Comparison of ENCODE assay signal across 15 cellular contexts in genomic region chr3:12268050-12268449, GRCh38.
"Had no signal": no experiment of that assay in that cellular context is flagged by ENCODE, and none has a peak within 500 bp of the region (broad histone marks: within the 10 kb centered on the region; RNA-seq: fewer than 3 reads in every experiment).

No MANE protein-coding gene starts in this region.

- H3K4me3 ChIP-seq: breast epithelium, esophagus squamous epithelium had no signal

- H3K36me3 ChIP-seq: breast epithelium, esophagus squamous epithelium, WERI-Rb-1 had no signal

- ATAC-seq: activated CD8-positive, alpha-beta T cell treated with anti-CD3 and anti-CD28 coated beads for 36 hours; activated T-cell treated with anti-CD3 and anti-CD28 coated beads, Interleukin-2, amount 50 U/mL, for 72 hours; stimulated activated naive CD8-positive, alpha-beta T cell treated with anti-CD3 and anti-CD28 coated beads, Interleukin-15, Interleukin-2, amounts not matched to agents 100 U/mL and 50 U/mL, for 24 hours had no signal

- DNase-seq: activated CD4-positive, alpha-beta T cell treated with anti-CD3 and anti-CD28 coated beads for 4 hours; activated CD8-positive, alpha-beta memory T cell treated with anti-CD3 and anti-CD28 coated beads, Interleukin-2, amount 50 U/mL, for 4 hours; activated CD8-positive, alpha-beta T cell treated with anti-CD3 and anti-CD28 coated beads for 36 hours; activated gamma-delta T cell treated with Interleukin-2 at 50 U/mL for 16 hours; activated naive CD8-positive, alpha-beta T cell treated with anti-CD3 and anti-CD28 coated beads, Interleukin-2, amount 10 ng/mL, durations not matched to agents 7 days and 5 days; activated T-cell treated with anti-CD3 and anti-CD28 coated beads, Interleukin-2, amount 50 U/mL, for 72 hours; aorta; esophagus squamous epithelium; foreskin melanocyte; stimulated activated CD4-positive, alpha-beta T cell treated with anti-CD3 and anti-CD28 coated beads, Interleukin-4, amount 100 ng/mL, for 1 hour; stimulated activated CD8-positive, alpha-beta memory T cell treated with anti-CD3 and anti-CD28 coated beads, Interleukin-4, amount 100 ng/mL, for 48 hours; stimulated activated naive CD8-positive, alpha-beta T cell treated with anti-CD3 and anti-CD28 coated beads, Interleukin-15, Interleukin-2, amounts not matched to agents 100 U/mL and 50 U/mL, for 24 hours; T1000; WERI-Rb-1 had no signal

- H3K27me3 ChIP-seq: breast epithelium, esophagus squamous epithelium had no signal

- H3K27ac ChIP-seq: breast epithelium, esophagus squamous epithelium, WERI-Rb-1 had no signal

- H3K4me1 ChIP-seq: breast epithelium had no signal

- H3K9me3 ChIP-seq: breast epithelium, esophagus squamous epithelium had no signal
